ENCODE assay signal across 21 cellular contexts in genomic region chr7:92953657-92954056, GRCh38.
DNase-seq lines count a peak whose midpoint lies in the region; ATAC-seq, FAIRE-seq and TF ChIP-seq lines count a peak whose summit lies in the region.
"Had no signal": no experiment of that assay in that cellular context is flagged by ENCODE, and none has a peak within 500 bp of the region (broad histone marks: within the 10 kb centered on the region; RNA-seq: fewer than 3 reads in every experiment).

No MANE protein-coding gene starts in this region.

- intact Hi-C loops in K562 (cut with micrococcal nuclease) = no loop called here

- H4K20me1 ChIP-seq in K562 (replicated peaks; ENCODE audit: control insufficient read depth, insufficient read depth, low read length) = no peaks in the 10 kb centered on the region
- H4K20me1 ChIP-seq: BLaER1 had no signal

- no peaks in the 10 kb centered on the region for H3K36me3 ChIP-seq in K562 (ENCODE audit: control insufficient read depth, insufficient read depth, low read length)
- H3K36me3 ChIP-seq: BLaER1, brain microvascular endothelial cell, MG63, upper lobe of left lung had no signal

- no peak overlapping the region for H3K27ac Mint-ChIP-seq in stimulated activated effector memory CD8-positive, alpha-beta T cell treated with anti-CD3 and anti-CD28 coated beads, Interleukin-12 subunit alpha, Interleukin-12 subunit beta, amount 100 ng/mL, for 72 hours

- no peaks in the 10 kb centered on the region for H3K9me1 ChIP-seq in K562 (ENCODE audit: control insufficient read depth, insufficient read depth, low read length)

- DNase-seq in activated naive CD4-positive, alpha-beta T cell treated with Interleukin-2 at 50 U/mL for 16 hours = peak; percentile 10
- no peak for DNase-seq in activated naive CD4-positive, alpha-beta T cell (lab: John Stamatoyannopoulos, UW)
- DNase-seq in LHCN-M2 (ENCODE audit: low read depth) (peak; percentile 30), K562 (ENCODE audit: extremely low read depth in 1 of 4, low spot score in 3 of 4) (peak in 1 of 4 experiments; percentile 24), anterior cingulate cortex (lab: John Stamatoyannopoulos, UW) (no peak)
- DNase-seq in stimulated activated effector memory CD8-positive, alpha-beta T cell treated with anti-CD3 and anti-CD28 coated beads, Interleukin-12 subunit alpha, Interleukin-12 subunit beta, amount 100 ng/mL, for 72 hours (ENCODE audit: low spot score in 2 of 2) = no peak
- no peak for DNase-seq in NK-92 treated with Interleukin-12 subunit alpha and Interleukin-12 subunit beta, amount 100 ng/mL, for 24 hours (lab: John Stamatoyannopoulos, UW)
- DNase-seq: activated CD4-positive, CD25-positive, alpha-beta regulatory T cell; activated effector memory CD4-positive, alpha-beta T cell treated with anti-CD3 and anti-CD28 coated beads, Interleukin-2, amount 50 U/mL, for 16 hours; brain microvascular endothelial cell; effector CD4-positive, alpha-beta T cell; mesenchymal stem cell; MG63; NCI-H2171; occipital lobe; PC-9; SW 1271; upper lobe of left lung had no signal

- peaks cover 32% of the 10 kb centered on the region for H3K4me1 Mint-ChIP-seq in stimulated activated effector memory CD8-positive, alpha-beta T cell treated with anti-CD3 and anti-CD28 coated beads, Interleukin-12 subunit alpha, Interleukin-12 subunit beta, amount 100 ng/mL, for 72 hours

- H2AFZ ChIP-seq in K562 (ENCODE audit: low read depth, low read length) = peak overlapping the region; percentile 65
- H2AFZ ChIP-seq: PC-9 had no signal

- no peaks in the 10 kb centered on the region for H3K36me3 Mint-ChIP-seq in stimulated activated effector memory CD8-positive, alpha-beta T cell treated with anti-CD3 and anti-CD28 coated beads, Interleukin-12 subunit alpha, Interleukin-12 subunit beta, amount 100 ng/mL, for 72 hours

- H3K9me3 ChIP-seq in K562 (replicated peaks; ENCODE audit: control insufficient read depth, insufficient read depth, low read depth, low read length) = no peaks in the 10 kb centered on the region
- H3K9me3 ChIP-seq: upper lobe of left lung had no signal

- no peak overlapping the region for H3K9ac ChIP-seq in K562 (ENCODE audit: insufficient read depth in 1 of 2, low read depth in 2 of 2, low read length in 2 of 2)
- H3K9ac ChIP-seq: BLaER1 had no signal

- no peak for TF ChIP-seq RAD21 in K562 (CRISPR knock-in tag; conservative IDR thresholded peaks at IDR 0.05 in 1 of 2, IDR thresholded peaks at IDR 0.05 in 1 of 2)

- FAIRE-seq in K562 (lab: Jason Lieb, UNC) = no peak
- FAIRE-seq: GM12891 had no signal

- no peak for TF ChIP-seq EP300 in K562 (IDR thresholded peaks at IDR 0.05; ENCODE audit: low read length)

- H3K79me2 ChIP-seq in K562 (ENCODE audit: control insufficient read depth, insufficient read depth, low read length) = no peaks in the 10 kb centered on the region

- POLR2A ChIA-PET in K562 (lab: Yijun Ruan, JAX) = interaction anchor here (0.7 to 1.1 kb wide), 3 partner anchors 10 to 18 kb away, joined by 3 read pairs; no protein-coding TSS in a partner anchor

- 10% methylated on average over 2 of the region's 2 CpGs for WGBS in K562 (ENCODE audit: insufficient coverage, low coverage, missing lambda C conversion rate)

- 0 out of 5 replicates have a peak, but pooled peaks cover 0 to 5% of the 10 kb centered on the region in 2 experiments for H3K4me1 ChIP-seq in K562 (replicated peaks in 1 of 2; ENCODE audit: control insufficient read depth in 2 of 2, insufficient read depth in 2 of 2, low read length in 2 of 2)
- H3K4me1 ChIP-seq: BLaER1, upper lobe of left lung had no signal

- H3K9me3 Mint-ChIP-seq in stimulated activated effector memory CD8-positive, alpha-beta T cell treated with anti-CD3 and anti-CD28 coated beads, Interleukin-12 subunit alpha, Interleukin-12 subunit beta, amount 100 ng/mL, for 72 hours = peaks cover 11% of the 10 kb centered on the region

- no peak overlapping the region for H3K27ac ChIP-seq in K562 (ENCODE audit: extremely low read depth, low read depth, low read length)
- H3K27ac ChIP-seq: BLaER1, brain microvascular endothelial cell, PC-9, upper lobe of left lung had no signal

- no peaks in the 10 kb centered on the region for H3K27me3 ChIP-seq in K562 (ENCODE audit: control insufficient read depth in 2 of 2, insufficient read depth in 2 of 2, low read length in 2 of 2)
- H3K27me3 ChIP-seq: BLaER1, brain microvascular endothelial cell, MG63, upper lobe of left lung had no signal

- H3K4me3 Mint-ChIP-seq in stimulated activated effector memory CD8-positive, alpha-beta T cell treated with anti-CD3 and anti-CD28 coated beads, Interleukin-12 subunit alpha, Interleukin-12 subunit beta, amount 100 ng/mL, for 72 hours = no peak overlapping the region

- in situ Hi-C loops in K562 (cut with MboI) = no loop called here

- ATAC-seq in K562 (peak; percentile 95), HG02763 (IDR thresholded peaks at IDR 0.05; ENCODE audit: unreplicated experiment) (no peak)
- ATAC-seq in stimulated activated effector memory CD8-positive, alpha-beta T cell treated with anti-CD3 and anti-CD28 coated beads, Interleukin-12 subunit alpha, Interleukin-12 subunit beta, amount 100 ng/mL, for 72 hours = peak; percentile 57

- BruUV-seq in K562 (replicated peaks; lab: Mats Ljungman, UMichigan) = no TSS peak

- no peak for TF ChIP-seq CTCF in K562 (IDR thresholded peaks at IDR 0.05 in 2 of 3, conservative IDR thresholded peaks at IDR 0.05 in 1 of 3; ENCODE audit: insufficient read depth in 2 of 3, low read depth in 1 of 3, low read length in 3 of 3)

- no peak for TF ChIP-seq POLR2A in K562 (conservative IDR thresholded peaks at IDR 0.05)

- CTCF ChIA-PET in K562 (lab: Yijun Ruan, JAX; ENCODE audit: low intra/inter-chr PET ratio) = no interaction called here

- H3K4me2 ChIP-seq in K562 (ENCODE audit: insufficient read depth, low read length) = peak overlapping the region; percentile 11; the same call in 1 of the 2 replicates
- H3K4me2 ChIP-seq: BLaER1, PC-9 had no signal

- H3K4me3 ChIP-seq in K562 = no peak overlapping the region
- H3K4me3 ChIP-seq: BLaER1, MG63, PC-9, upper lobe of left lung had no signal

TF ChIP-seq in K562, 482 proteins besides CTCF, POLR2A, EP300 and RAD21 (continues in another document):
- TF ChIP-seq NRF1 (conservative IDR thresholded peaks at IDR 0.05 in 1 of 2, IDR thresholded peaks at IDR 0.05 in 1 of 2) (peak; percentile 75 to 78), KDM2B (CRISPR knock-in tag; IDR thresholded peaks at IDR 0.05) (no peak), FOXK2 (conservative IDR thresholded peaks at IDR 0.05 in 1 of 2, IDR thresholded peaks at IDR 0.05 in 1 of 2; ENCODE audit: low read depth in 2 of 2) (peak in 1 of 2 experiments; percentile 32; a peak in 1 of 4 replicates), CEBPG (CRISPR knock-in tag; IDR thresholded peaks at IDR 0.05) (peak; percentile 70; the same call in 1 of the 2 replicates), CEBPG (tag; conservative IDR thresholded peaks at IDR 0.05 in 1 of 2, IDR thresholded peaks at IDR 0.05 in 1 of 2) (peak in 1 of 2 experiments; percentile 65; a peak in 2 of 4 replicates), MEIS2 (IDR thresholded peaks at IDR 0.05; ENCODE audit: partially characterized antibody) (peak; percentile 8), PKNOX1 (IDR thresholded peaks at IDR 0.05) (0 out of 2 replicates have a peak, but pooled peaks have one; percentile 18), JUND (IDR thresholded peaks at IDR 0.05; ENCODE audit: borderline replicate concordance, low read depth, low read length) (peak; percentile 38; the same call in 1 of the 2 replicates), JUND (tag; IDR thresholded peaks at IDR 0.05; ENCODE audit: borderline replicate concordance, low read depth, low read length) (no peak; the same call in 2 of the 3 replicates), TRIM24 (IDR thresholded peaks at IDR 0.05) (peak in 1 of 2 experiments; percentile 36; a peak in 1 of 4 replicates), ZNF444 (CRISPR knock-in tag; IDR thresholded peaks at IDR 0.05) (no peak), DPF2 (IDR thresholded peaks at IDR 0.05) (0 out of 2 replicates have a peak, but pooled peaks have one; percentile 16), ATF7 (IDR thresholded peaks at IDR 0.05) (peak; percentile 65; the same call in 1 of the 2 replicates), KLF16 (IDR thresholded peaks at IDR 0.05) (no peak), TAL1 (IDR thresholded peaks at IDR 0.05) (peak; percentile 4; the same call in 1 of the 2 replicates), ESRRA (IDR thresholded peaks at IDR 0.05; ENCODE audit: borderline replicate concordance, low read depth) (0 out of 2 replicates have a peak, but pooled peaks have one; percentile 20), NR4A1 (CRISPR knock-in tag; IDR thresholded peaks at IDR 0.05) (no peak), NR4A1 (tag; IDR thresholded peaks at IDR 0.05) (no peak), RBFOX2 (IDR thresholded peaks at IDR 0.05; ENCODE audit: low read depth, low read length) (0 out of 2 replicates have a peak, but pooled peaks have one; percentile 27), ZNF282 (CRISPR knock-in tag; IDR thresholded peaks at IDR 0.05) (no peak), SOX6 (IDR thresholded peaks at IDR 0.05) (peak; percentile 73), CEBPB (tag; IDR thresholded peaks at IDR 0.05) (peak; percentile 43; the same call in 1 of the 2 replicates), ATF3 (IDR thresholded peaks at IDR 0.05) (peak; percentile 82), ATF3 (CRISPR knock-in tag; conservative IDR thresholded peaks at IDR 0.05) (no peak)

Comparison
In these comparisons a context has a peak if more than half of its experiments do, and no peak if none do; other contexts are left out.
1. DNase-seq: peak in activated naive CD4-positive, alpha-beta T cell treated with Interleukin-2 at 50 U/mL for 16 hours (single experiment) and LHCN-M2 (single experiment); none in activated naive CD4-positive, alpha-beta T cell (0 of 4), stimulated activated effector memory CD8-positive, alpha-beta T cell treated with anti-CD3 and anti-CD28 coated beads, Interleukin-12 subunit alpha, Interleukin-12 subunit beta, amount 100 ng/mL, for 72 hours (0 of 2), anterior cingulate cortex (0 of 58) and NK-92 treated with Interleukin-12 subunit alpha and Interleukin-12 subunit beta, amount 100 ng/mL, for 24 hours (single experiment).